In the genomic region with DNA sequence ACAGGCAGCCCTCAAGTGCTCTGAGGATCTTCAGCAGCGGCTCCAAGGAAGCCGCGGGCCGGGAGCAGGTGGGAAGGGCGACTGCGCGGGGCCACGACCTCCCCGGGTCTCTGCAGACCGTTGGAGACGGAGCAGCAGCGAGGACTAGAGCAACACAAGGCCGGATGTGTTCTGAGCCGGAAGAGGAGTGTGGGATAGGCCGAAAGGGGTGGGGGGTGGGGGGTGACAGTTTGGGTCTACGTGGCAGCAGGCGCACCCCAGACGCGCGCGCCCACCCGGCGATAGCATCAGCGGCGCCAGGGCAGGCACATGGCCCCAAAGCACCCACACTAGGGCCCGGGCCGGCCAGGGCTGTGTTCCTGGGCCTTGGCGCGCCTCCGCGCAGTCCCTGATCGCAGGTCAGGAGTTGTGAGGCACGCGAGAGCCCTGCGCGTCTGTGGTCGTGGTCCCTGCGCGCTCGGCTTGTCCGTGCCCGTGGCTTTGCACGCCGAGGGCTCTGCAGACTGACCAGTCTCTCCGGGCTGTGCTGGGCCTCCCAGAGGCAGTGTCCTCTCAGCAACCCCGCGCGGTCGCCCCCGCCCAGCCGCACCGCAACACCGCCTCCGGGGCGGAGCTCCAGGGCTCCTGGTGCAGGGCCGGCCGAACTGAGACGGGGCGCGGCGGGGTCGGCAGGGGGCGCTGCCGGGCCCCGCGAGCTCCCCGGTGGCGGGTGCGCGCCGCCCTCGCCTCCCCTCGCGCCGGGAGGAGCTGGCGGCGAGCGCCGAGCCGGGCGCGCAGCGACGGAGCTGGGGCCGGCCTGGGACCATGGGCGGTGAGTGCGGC, we compare ENCODE assay signal across 8 cellular contexts. TPM values are rescaled to one million over a fixed set of nuclear protein-coding genes. Genes with fewer than 3 reads are reported as not detected.
A peak's percentile ranks its signal among the peaks of the same experiment; 100 is the strongest.
DNase-seq lines count a peak whose midpoint lies in the region; ATAC-seq, FAIRE-seq and TF ChIP-seq lines count a peak whose summit lies in the region.

A gene with protein sequence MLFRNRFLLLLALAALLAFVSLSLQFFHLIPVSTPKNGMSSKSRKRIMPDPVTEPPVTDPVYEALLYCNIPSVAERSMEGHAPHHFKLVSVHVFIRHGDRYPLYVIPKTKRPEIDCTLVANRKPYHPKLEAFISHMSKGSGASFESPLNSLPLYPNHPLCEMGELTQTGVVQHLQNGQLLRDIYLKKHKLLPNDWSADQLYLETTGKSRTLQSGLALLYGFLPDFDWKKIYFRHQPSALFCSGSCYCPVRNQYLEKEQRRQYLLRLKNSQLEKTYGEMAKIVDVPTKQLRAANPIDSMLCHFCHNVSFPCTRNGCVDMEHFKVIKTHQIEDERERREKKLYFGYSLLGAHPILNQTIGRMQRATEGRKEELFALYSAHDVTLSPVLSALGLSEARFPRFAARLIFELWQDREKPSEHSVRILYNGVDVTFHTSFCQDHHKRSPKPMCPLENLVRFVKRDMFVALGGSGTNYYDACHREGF (plus strand): TSS at position 725 of the 822 bp plus-strand sequence. CDS start 28,351 bp downstream, outside the sequence.

- no peaks in the 10 kb centered on the region for H3K36me3 ChIP-seq in duodenal mucosa (ENCODE audit: control insufficient read depth in 1 of 2, insufficient read depth in 2 of 2, low read length in 2 of 2)

- H3K27me3 Mint-ChIP-seq in CD14-positive monocyte (ENCODE audit: low read depth in 3 of 3) = peaks cover 0 to 8% (median 6%) of the 10 kb centered on the region in 3 donors

- peaks cover 18 to 21% of the 10 kb centered on the region in 2 donors for H3K4me1 ChIP-seq in duodenal mucosa (ENCODE audit: control insufficient read depth in 1 of 2, insufficient read depth in 2 of 2, low read length in 2 of 2)

- peak within 1 kb of the TSS; percentile 81 for H3K27ac ChIP-seq in duodenal mucosa (ENCODE audit: low read depth, low read length)

- H3K27ac Mint-ChIP-seq in CD14-positive monocyte = peak within 1 kb of the TSS; percentile 18 to 90 (median 79)

- DNase-seq in CD14-positive monocyte (ENCODE audit: low spot score) = peak; percentile 88
- DNase-seq in GM19239 (ENCODE audit: insufficient read length, low spot score) = peak; percentile 94
- peak; percentile 85 for DNase-seq in NCI-H69 (lab: John Stamatoyannopoulos, UW)
- peak; percentile 92 to 94 for DNase-seq in activated CD4-positive, alpha-beta T cell treated with anti-CD3 and anti-CD28 coated beads, Interleukin-2, amount 50 U/mL, for 48 hours
- peak; percentile 86 to 89 for DNase-seq in lung microvascular endothelial cell (ENCODE audit: low read depth in 2 of 2)
- DNase-seq in stimulated activated CD4-positive, alpha-beta T cell treated with anti-CD3 and anti-CD28 coated beads, TNF-alpha, amount 100 ng/mL, for 48 hours (ENCODE audit: low read depth in 3 of 3) = peak; percentile 82 to 84 (median 83)

- peak; percentile 92 for ATAC-seq in HG03442 (IDR thresholded peaks at IDR 0.05; ENCODE audit: unreplicated experiment)

- H3K4me3 ChIP-seq in duodenal mucosa (ENCODE audit: low read depth in 1 of 2, low read length in 2 of 2) = peak within 1 kb of the TSS; percentile 83 to 93

- TF ChIP-seq CTCF in CD14-positive monocyte (IDR thresholded peaks at IDR 0.05) = peak; percentile 71

- no peaks in the 10 kb centered on the region for H3K27me3 ChIP-seq in duodenal mucosa (ENCODE audit: control insufficient read depth in 1 of 2, insufficient read depth in 2 of 2, low read length in 2 of 2)

- intact Hi-C loops in CD14-positive monocyte (cut with micrococcal nuclease) = loop anchor here in 1 of 2 donors (10.0 kb wide), 1 partner anchor 287 kb away; the partner anchor contains the start of gene SLC25A36

- H3K9me3 ChIP-seq in duodenal mucosa (ENCODE audit: control insufficient read depth in 1 of 2, low read length in 2 of 2) = no peaks in the 10 kb centered on the region

- H3K4me3 Mint-ChIP-seq in CD14-positive monocyte = peak within 1 kb of the TSS; percentile 87 to 96

- peak; percentile 84 for FAIRE-seq in GM19239 (lab: Jason Lieb, UNC)

- H3K36me3 Mint-ChIP-seq in CD14-positive monocyte = peaks cover 4 to 15% of the 10 kb centered on the region in 2 donors

- H3K9ac ChIP-seq in duodenal mucosa (ENCODE audit: low read depth in 1 of 2, low read length in 2 of 2) = peak within 1 kb of the TSS; percentile 80 to 92

- peaks cover 55% of the 10 kb centered on the region for H3K4me1 Mint-ChIP-seq in CD14-positive monocyte

- H3K9me3 Mint-ChIP-seq in CD14-positive monocyte = no peaks in the 10 kb centered on the region

RNA-seq across cellular contexts. Expression of the gene that starts here (rescaled TPM):
- 1 to 10 TPM; 4.1 to 5.8 TPM for polyA plus RNA-seq in CD14-positive monocyte
- 0.40 and 0.44 TPM in 2 replicates for total RNA-seq in lung microvascular endothelial cell

Comparison
In these comparisons a context has a peak if more than half of its experiments do, and no peak if none do; other contexts are left out.
1. Peak in every context shown above with its lines: DNase-seq, ATAC-seq, H3K4me3 ChIP-seq and H3K27ac ChIP-seq.
2. Peak in DNase-seq in lung microvascular endothelial cell; RNA of the gene not detected or under 1 TPM.